Comparison of ENCODE assay signal across 16 cellular contexts in the genomic region with DNA sequence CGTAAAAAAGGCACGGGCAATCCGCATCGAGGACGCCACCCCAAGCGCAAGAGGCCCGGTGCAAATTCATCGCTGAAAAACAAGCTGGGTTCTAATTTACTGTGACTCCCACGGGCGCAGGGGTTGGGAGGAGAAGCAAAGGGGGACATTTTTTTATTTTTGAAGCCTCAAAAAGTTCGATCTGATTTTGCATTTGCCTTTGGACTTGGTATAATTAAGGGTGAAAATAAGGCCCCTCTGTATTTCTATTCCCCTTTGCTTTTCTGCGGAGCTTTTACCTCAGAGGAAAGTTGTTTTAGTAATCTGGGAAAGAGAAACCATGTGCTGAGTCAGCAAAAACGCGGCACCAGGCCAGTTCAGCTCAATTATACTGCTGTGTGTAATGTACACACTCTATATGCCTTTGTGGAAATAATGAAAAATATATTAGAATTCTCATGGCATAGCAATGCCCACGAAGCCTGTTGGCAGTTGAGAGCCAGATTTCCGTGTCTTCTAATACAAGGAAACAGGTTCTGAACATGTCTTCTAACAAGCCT.
DNase-seq lines count a peak whose midpoint lies in the region; TF ChIP-seq lines count a peak whose summit lies in the region.
"Had no signal": no experiment of that assay in that cellular context is flagged by ENCODE, and none has a peak within 500 bp of the region (broad histone marks: within the 10 kb centered on the region; RNA-seq: fewer than 3 reads in every experiment).

No MANE protein-coding gene starts in this region.

- no peak for TF ChIP-seq POLR2A in transverse colon (IDR thresholded peaks at IDR 0.05)

- H3K4me1 ChIP-seq in PC-9 (replicated peaks; ENCODE audit: insufficient read depth) (peaks cover 69% of the 10 kb centered on the region), transverse colon (peaks cover 0 to 20% (median 19%) of the 10 kb centered on the region in 4 donors)

- H3F3A ChIP-seq in PC-9 (ENCODE audit: insufficient read depth, low read depth), result peaks cover 28% of the 10 kb centered on the region

- H3K4me2 ChIP-seq in PC-9, result peak overlapping the region; percentile 15; the same call in 1 of the 2 replicates

- H3K36me3 Mint-ChIP-seq in osteocyte (ENCODE audit: unreplicated experiment), result no peaks in the 10 kb centered on the region
- H3K36me3 Mint-ChIP-seq: immature natural killer cell had no signal

- H3K9me3 ChIP-seq in PC-9 (ENCODE audit: insufficient read depth, low read depth), result no peaks in the 10 kb centered on the region
- H3K9me3 ChIP-seq in transverse colon, result no peaks in the 10 kb centered on the region
- H3K9me3 ChIP-seq: right atrium auricular region had no signal

- TF ChIP-seq CTCF in PC-9 (conservative IDR thresholded peaks at IDR 0.05), result no peak
- TF ChIP-seq CTCF in osteocyte (IDR thresholded peaks at IDR 0.05), result no peak
- TF ChIP-seq CTCF in transverse colon (IDR thresholded peaks at IDR 0.05), result no peak

- peaks cover 14% of the 10 kb centered on the region for H3K79me2 ChIP-seq in PC-9 (ENCODE audit: low read depth)

- CTCF ChIA-PET in PC-9 (lab: Charles Lee), result no interaction called here

- H3K4me1 Mint-ChIP-seq in osteocyte (ENCODE audit: unreplicated experiment), result peaks cover 52% of the 10 kb centered on the region

- no peaks in the 10 kb centered on the region for H3K9me3 Mint-ChIP-seq in osteocyte (ENCODE audit: unreplicated experiment)

- intact Hi-C loops in PC-9 (cut with micrococcal nuclease; ENCODE audit: unreplicated experiment) (loop anchor here (5.0 kb wide), 1 partner anchor 321 kb away; no protein-coding TSS in a partner anchor), transverse colon (cut with DNase I; ENCODE audit: low total_unique reads) (no loop called here)

- WGBS in transverse colon (ENCODE audit: low coverage in 1 of 2), 2 donors, result 49 to 61% methylated on average over 12 to 16 of the region's 16 CpGs

- no peaks in the 10 kb centered on the region for H4K20me1 ChIP-seq in PC-9 (ENCODE audit: insufficient read depth)

- no peak overlapping the region for H2AFZ ChIP-seq in PC-9

- peak overlapping the region; percentile 51 for H3K4me3 ChIP-seq in H7 (ENCODE audit: insufficient read depth, low read depth, low read length)
- no peak overlapping the region for H3K4me3 ChIP-seq in PC-9
- H3K4me3 ChIP-seq in transverse colon, result no peak overlapping the region
- H3K4me3 ChIP-seq: right atrium auricular region had no signal

- H3K27ac ChIP-seq in PC-9 (peak overlapping the region; percentile 65; the same call in 1 of the 2 replicates), transverse colon (no peak overlapping the region)
- H3K27ac ChIP-seq: right atrium auricular region had no signal

- H3K27me3 ChIP-seq in H7 (ENCODE audit: control insufficient read depth, insufficient read depth, low read length) (peaks cover 50% of the 10 kb centered on the region), PC-9 (ENCODE audit: insufficient read depth, low read depth) (no peaks in the 10 kb centered on the region), transverse colon (peaks cover 82% of the 10 kb centered on the region)

- no TSS peak for BruUV-seq in PC-9 (replicated peaks; lab: Mats Ljungman, UMichigan)

- H3K36me3 ChIP-seq in H7 (replicated peaks; ENCODE audit: control insufficient read depth, insufficient read depth, low read length), result no peaks in the 10 kb centered on the region
- H3K36me3 ChIP-seq in PC-9 (ENCODE audit: low read depth), result no peaks in the 10 kb centered on the region
- no peaks in the 10 kb centered on the region for H3K36me3 ChIP-seq in transverse colon
- H3K36me3 ChIP-seq: right atrium auricular region had no signal

- POLR2A ChIA-PET in PC-9 (lab: Charles Lee; ENCODE audit: unreplicated experiment), result interaction anchor here (0.5 kb wide), 1 partner anchor 113 kb away, joined by 4 read pairs; no protein-coding TSS in a partner anchor

- no peak for TF ChIP-seq EP300 in transverse colon (IDR thresholded peaks at IDR 0.05; ENCODE audit: low read depth)

- no peaks in the 10 kb centered on the region for H3K9me2 ChIP-seq in PC-9 (ENCODE audit: insufficient read depth)

- DNase-seq in H7 (peak; percentile 34), PC-9 (no peak), fibroblast of gingiva (ENCODE audit: low read depth) (peak; percentile 64), osteocyte (ENCODE audit: extremely low spot score, unreplicated experiment) (no peak), GM03348 (ENCODE audit: low spot score) (no peak), transverse colon (no peak), NCI-H2227 (lab: John Stamatoyannopoulos, UW; ENCODE audit: unreplicated experiment) (no peak), NCI-H2171 (lab: John Stamatoyannopoulos, UW) (no peak)
- DNase-seq: activated naive CD4-positive, alpha-beta T cell treated with Interleukin-2 at 50 U/mL for 16 hours; C1 segment of cervical spinal cord; GF-D8; HCEC 1CT; immature natural killer cell; NCI-H1048; NCI-H510A treated with DMSO at 0.1 percent for 48 hours had no signal

- H3K4me3 Mint-ChIP-seq in osteocyte (ENCODE audit: unreplicated experiment), result peak overlapping the region; percentile 77

- peaks cover 4% of the 10 kb centered on the region for H3K27me3 Mint-ChIP-seq in osteocyte (ENCODE audit: unreplicated experiment)

- in situ Hi-C loops in transverse colon (cut with MboI; ENCODE audit: low pct_ligation_motif_present in 1 of 4, low pct_unique_long_range_greater_than_20kb in 1 of 4, low sequenced_read_pairs in 3 of 4), result no loop called here

- H3K27ac Mint-ChIP-seq in osteocyte (ENCODE audit: unreplicated experiment), result peak overlapping the region; percentile 81
- H3K27ac Mint-ChIP-seq: immature natural killer cell had no signal

Comparison
In these comparisons a context has a peak if more than half of its experiments do, and no peak if none do; other contexts are left out.
1. DNase-seq: peak in H7 (single experiment) and fibroblast of gingiva (single experiment); none in PC-9 (0 of 2), osteocyte (single experiment), GM03348 (single experiment), transverse colon (single experiment), NCI-H2227 (single experiment) and NCI-H2171 (single experiment).